Comparison of ENCODE assay signal across 14 cellular contexts in genomic region chr5:160188968-160189319, GRCh38. TPM values are rescaled to one million over a fixed set of nuclear protein-coding genes. Genes with fewer than 3 reads are reported as not detected.
DNase-seq lines count a peak whose midpoint lies in the region; ATAC-seq and TF ChIP-seq lines count a peak whose summit lies in the region.
"Had no signal": no experiment of that assay in that cellular context is flagged by ENCODE, and none has a peak within 500 bp of the region (broad histone marks: within the 10 kb centered on the region; RNA-seq: fewer than 3 reads in every experiment).

No MANE protein-coding gene starts in this region.

- TF ChIP-seq CTCF in natural killer cell (IDR thresholded peaks at IDR 0.05) (no peak), body of pancreas (IDR thresholded peaks at IDR 0.05) (no peak)

- H3K4me1 ChIP-seq in body of pancreas = peaks cover 14% of the 10 kb centered on the region
- no peaks in the 10 kb centered on the region for H3K4me1 ChIP-seq in naive thymus-derived CD4-positive, alpha-beta T cell (ENCODE audit: control insufficient read depth in 2 of 2, insufficient read depth in 2 of 2, low read length in 2 of 2)

- H3K27ac ChIP-seq in body of pancreas = peak overlapping the region in 3 of 4 donors; percentile 77 to 81 (median 79)
- no peak overlapping the region for H3K27ac ChIP-seq in naive thymus-derived CD4-positive, alpha-beta T cell (ENCODE audit: low read depth, low read length)
- H3K27ac ChIP-seq: KMS-11 had no signal

- no peaks in the 10 kb centered on the region for H3K9me3 ChIP-seq in body of pancreas
- no peaks in the 10 kb centered on the region for H3K9me3 ChIP-seq in naive thymus-derived CD4-positive, alpha-beta T cell (ENCODE audit: control insufficient read depth in 2 of 3, low read length in 3 of 3)
- H3K9me3 ChIP-seq: Peyer's patch, thyroid gland had no signal

- no peak overlapping the region for H3K4me3 ChIP-seq in body of pancreas
- H3K4me3 ChIP-seq in naive thymus-derived CD4-positive, alpha-beta T cell (ENCODE audit: low read length) = no peak overlapping the region

- DNase-seq in natural killer cell (no peak), body of pancreas (no peak), NCI-H748 (lab: John Stamatoyannopoulos, UW; ENCODE audit: unreplicated experiment) (no peak), DMS153 (lab: John Stamatoyannopoulos, UW) (no peak)
- DNase-seq in natural killer cell treated with Interleukin-12 subunit alpha and Interleukin-12 subunit beta and Interleukin-15 and Interleukin-18, amount 100 ng/mL, for 72 hours (ENCODE audit: low spot score) = no peak
- no peak for DNase-seq in naive thymus-derived CD4-positive, alpha-beta T cell
- DNase-seq: cerebellar nuclear complex had no signal

- no peaks in the 10 kb centered on the region for H3K36me3 ChIP-seq in body of pancreas (replicated peaks in 1 of 2; ENCODE audit: insufficient read depth in 1 of 2, low read depth in 2 of 2)
- H3K36me3 ChIP-seq in naive thymus-derived CD4-positive, alpha-beta T cell (ENCODE audit: control insufficient read depth in 2 of 3, insufficient read depth in 3 of 3, low read length in 3 of 3) = no peaks in the 10 kb centered on the region
- H3K36me3 ChIP-seq: Peyer's patch, thyroid gland had no signal

- ATAC-seq in natural killer cell = no peak
- ATAC-seq in natural killer cell treated with Interleukin-12 subunit alpha and Interleukin-12 subunit beta and Interleukin-15 and Interleukin-18, amount 100 ng/mL, for 72 hours = no peak
- no peak for ATAC-seq in body of pancreas
- no peak for ATAC-seq in naive thymus-derived CD4-positive, alpha-beta T cell
- ATAC-seq in GM19467 (IDR thresholded peaks at IDR 0.05; ENCODE audit: unreplicated experiment) = no peak
- no peak for ATAC-seq in GM18520 (IDR thresholded peaks at IDR 0.05; ENCODE audit: unreplicated experiment)

- peaks cover 6 to 13% of the 10 kb centered on the region in 2 donors for H3K4me1 Mint-ChIP-seq in natural killer cell
- peaks cover 0 to 8% of the 10 kb centered on the region in 2 donors for H3K4me1 Mint-ChIP-seq in natural killer cell treated with Interleukin-12 subunit alpha and Interleukin-12 subunit beta and Interleukin-15 and Interleukin-18, amount 100 ng/mL, for 72 hours (ENCODE audit: low read depth in 2 of 2)
- H3K4me1 Mint-ChIP-seq in naive thymus-derived CD4-positive, alpha-beta T cell = peaks cover 0 to 13% (median 3%) of the 10 kb centered on the region in 7 donors

- H3K27ac Mint-ChIP-seq in natural killer cell = no peak overlapping the region
- H3K27ac Mint-ChIP-seq in natural killer cell treated with Interleukin-12 subunit alpha and Interleukin-12 subunit beta and Interleukin-15 and Interleukin-18, amount 100 ng/mL, for 72 hours = no peak overlapping the region
- no peak overlapping the region for H3K27ac Mint-ChIP-seq in naive thymus-derived CD4-positive, alpha-beta T cell

- CTCF ChIA-PET in naive thymus-derived CD4-positive, alpha-beta T cell (lab: Charles Lee) = no interaction called here

- intact Hi-C loops in natural killer cell (cut with micrococcal nuclease) (no loop called here), body of pancreas (cut with DNase I) (no loop called here)
- intact Hi-C loops in naive thymus-derived CD4-positive, alpha-beta T cell (cut with micrococcal nuclease) = no loop called here

- H3K9me3 Mint-ChIP-seq in natural killer cell = no peaks in the 10 kb centered on the region
- no peaks in the 10 kb centered on the region for H3K9me3 Mint-ChIP-seq in natural killer cell treated with Interleukin-12 subunit alpha and Interleukin-12 subunit beta and Interleukin-15 and Interleukin-18, amount 100 ng/mL, for 72 hours
- peaks cover 4 to 16% (median 10%) of the 10 kb centered on the region in 11 donors for H3K9me3 Mint-ChIP-seq in naive thymus-derived CD4-positive, alpha-beta T cell

- POLR2A ChIA-PET in naive thymus-derived CD4-positive, alpha-beta T cell (lab: Charles Lee) = no interaction called here

- H3K27me3 ChIP-seq in body of pancreas = no peaks in the 10 kb centered on the region
- H3K27me3 ChIP-seq in naive thymus-derived CD4-positive, alpha-beta T cell (ENCODE audit: control insufficient read depth in 2 of 2, insufficient read depth in 2 of 2, low read length in 2 of 2) = no peaks in the 10 kb centered on the region
- H3K27me3 ChIP-seq: Peyer's patch, thyroid gland had no signal

- H3K4me3 Mint-ChIP-seq in natural killer cell = peak overlapping the region; percentile 78
- H3K4me3 Mint-ChIP-seq in natural killer cell treated with Interleukin-12 subunit alpha and Interleukin-12 subunit beta and Interleukin-15 and Interleukin-18, amount 100 ng/mL, for 72 hours = no peak overlapping the region
- peak overlapping the region; percentile 7 to 71 (median 62) for H3K4me3 Mint-ChIP-seq in naive thymus-derived CD4-positive, alpha-beta T cell

- WGBS in body of pancreas, 2 donors = 37 to 40% methylated on average over 5 of the region's 5 CpGs

- no peak for TF ChIP-seq POLR2A in body of pancreas (IDR thresholded peaks at IDR 0.05)

- H3K36me3 Mint-ChIP-seq in natural killer cell = no peaks in the 10 kb centered on the region
- H3K36me3 Mint-ChIP-seq in natural killer cell treated with Interleukin-12 subunit alpha and Interleukin-12 subunit beta and Interleukin-15 and Interleukin-18, amount 100 ng/mL, for 72 hours = peaks cover 4% of the 10 kb centered on the region
- peaks cover 0 to 14% (median 7%) of the 10 kb centered on the region in 5 donors for H3K36me3 Mint-ChIP-seq in naive thymus-derived CD4-positive, alpha-beta T cell

- H3K27me3 Mint-ChIP-seq in natural killer cell (ENCODE audit: low read depth in 2 of 2) = peaks cover 18 to 25% of the 10 kb centered on the region in 2 donors
- peaks cover 29 to 37% of the 10 kb centered on the region in 2 donors for H3K27me3 Mint-ChIP-seq in natural killer cell treated with Interleukin-12 subunit alpha and Interleukin-12 subunit beta and Interleukin-15 and Interleukin-18, amount 100 ng/mL, for 72 hours
- H3K27me3 Mint-ChIP-seq in naive thymus-derived CD4-positive, alpha-beta T cell = peaks cover 6 to 48% (median 35%) of the 10 kb centered on the region in 5 donors

RNA-seq across cellular contexts. Expression of gene FABP6, which starts 40.4 kb away (rescaled TPM):
- not detected for total RNA-seq in natural killer cell
- total RNA-seq in natural killer cell treated with Interleukin-12 subunit alpha and Interleukin-12 subunit beta and Interleukin-15 and Interleukin-18, amount 100 ng/mL, for 72 hours = not detected
- not detected for total RNA-seq in body of pancreas
- total RNA-seq in naive thymus-derived CD4-positive, alpha-beta T cell = under 1 TPM in 1 of 5 experiments, not detected in 4; 0.60 TPM
- polyA plus RNA-seq in naive thymus-derived CD4-positive, alpha-beta T cell = not detected
- total RNA-seq: H4, kidney epithelial cell, thyroid gland had no signal
